Comparison of ENCODE assay signal across 20 cellular contexts in genomic region chr1:235351898-235352297, GRCh38.
"Had no signal": no experiment of that assay in that cellular context is flagged by ENCODE, and none has a peak within 500 bp of the region (broad histone marks: within the 10 kb centered on the region; RNA-seq: fewer than 3 reads in every experiment).

No MANE protein-coding gene starts in this region.

- FAIRE-seq: RCC 7860 had no signal

- H3K9me3 ChIP-seq: SK-N-SH had no signal

- H3K4me2 ChIP-seq: KMS-11, SK-N-SH had no signal

- H3K9ac ChIP-seq: KMS-11, SK-N-SH had no signal

- H3K27ac ChIP-seq: KMS-11 had no signal

- DNase-seq: IMR-90, Kasumi-1, MM.1S, NCI-H1092 treated with DMSO at 0.1 percent for 48 hours, NCI-H1417, NCI-H1436 treated with DMSO at 0.1 percent for 48 hours, NCI-H1694, NCI-H187 treated with DMSO at 0.1 percent for 48 hours, NCI-H2029 treated with DMSO at 0.1 percent for 48 hours, NCI-H2171 treated with DMSO at 0.1 percent for 48 hours, NCI-H345, NCI-H446 treated with DMSO at 0.1 percent for 48 hours, NCI-H510A treated with DMSO at 0.1 percent for 48 hours, NCI-H526, RPMI8226, SHP77, SK-N-SH, SW 1271 had no signal
